Comparison of ENCODE assay signal across 12 cellular contexts in genomic region chr21:41706678-41707077, GRCh38.
A peak's percentile ranks its signal among the peaks of the same experiment; 100 is the strongest.
DNase-seq lines count a peak whose midpoint lies in the region; ATAC-seq and TF ChIP-seq lines count a peak whose summit lies in the region.
"Had no signal": no experiment of that assay in that cellular context is flagged by ENCODE, and none has a peak within 500 bp of the region (broad histone marks: within the 10 kb centered on the region; RNA-seq: fewer than 3 reads in every experiment).

No MANE protein-coding gene starts in this region.

- peak overlapping the region; percentile 48; the same call in 1 of the 2 replicates for H3K27ac ChIP-seq in Panc1 (ENCODE audit: low read length)
- H3K27ac ChIP-seq: BLaER1, neutrophil had no signal

- POLR2A ChIA-PET in Panc1 (lab: Charles Lee), result no interaction called here

- H3K4me3 ChIP-seq in Panc1 (ENCODE audit: low read depth in 2 of 2, low read length in 2 of 2) (no peak overlapping the region), fibroblast of mammary gland (ENCODE audit: control insufficient read depth, low read depth, low read length) (no peak overlapping the region)
- H3K4me3 ChIP-seq: BLaER1 had no signal

- BruUV-seq in Panc1 (replicated peaks; lab: Mats Ljungman, UMichigan), result no TSS peak

- CTCF ChIA-PET in Panc1 (lab: Charles Lee), result no interaction called here

- ATAC-seq in Panc1 (no peak), GM18868 (IDR thresholded peaks at IDR 0.05; ENCODE audit: unreplicated experiment) (no peak)
- ATAC-seq: T-cell had no signal

- in situ Hi-C loops in Panc1 (cut with HindIII; ENCODE audit: low pct_unique_long_range_greater_than_20kb, low sequenced_read_pairs), result no loop called here

- TF ChIP-seq CTCF in Panc1 (IDR thresholded peaks at IDR 0.05), result no peak
- no peak for TF ChIP-seq CTCF in fibroblast of mammary gland (conservative IDR thresholded peaks at IDR 0.05; ENCODE audit: control insufficient read depth, insufficient read depth, low read depth, low read length)

- intact Hi-C loops in Panc1 (cut with micrococcal nuclease; ENCODE audit: unreplicated experiment), result no loop called here

- DNase-seq in activated T-cell treated with anti-CD3 and anti-CD28 coated beads for 48 hours (ENCODE audit: low read depth) (peak; percentile 6), Panc1 (ENCODE audit: low read depth, low spot score) (no peak), fibroblast of mammary gland (ENCODE audit: low read depth) (peak; percentile 19), AG08395 (ENCODE audit: low spot score) (no peak), NCI-H446 treated with DMSO at 0.1 percent for 48 hours (lab: John Stamatoyannopoulos, UW) (no peak)
- DNase-seq in activated T-cell treated with anti-CD3 and anti-CD28 coated beads, Interleukin-2, amount 50 U/mL, for 1 hour, result no peak
- DNase-seq in stimulated activated CD8-positive, alpha-beta memory T cell treated with anti-CD3 and anti-CD28 coated beads, Interleukin-7, amount 100 ng/mL, for 48 hours (ENCODE audit: extremely low read depth in 1 of 2, low read depth in 1 of 2), result peak; percentile 1 to 10
- DNase-seq: activated T-cell treated with anti-CD3 and anti-CD28 coated beads, Interleukin-2, amount 50 U/mL, for 4 hours; T-cell had no signal

- H3K27me3 ChIP-seq in Panc1 (ENCODE audit: control insufficient read depth, insufficient read depth, low read length), result no peaks in the 10 kb centered on the region
- H3K27me3 ChIP-seq: BLaER1 had no signal

- H3K9me3 ChIP-seq in Panc1 (ENCODE audit: control insufficient read depth, insufficient read depth, low read depth, low read length), result no peaks in the 10 kb centered on the region
- H3K9me3 ChIP-seq: BLaER1, neutrophil had no signal

- H3K4me1 ChIP-seq in Panc1 (ENCODE audit: control insufficient read depth, insufficient read depth, low read length), result peaks cover 10% of the 10 kb centered on the region
- H3K4me1 ChIP-seq: BLaER1 had no signal

- H3K36me3 ChIP-seq in Panc1 (ENCODE audit: control insufficient read depth, insufficient read depth, low read length), result no peaks in the 10 kb centered on the region
- H3K36me3 ChIP-seq: BLaER1, neutrophil had no signal

Comparison
In these comparisons a context has a peak if more than half of its experiments do, and no peak if none do; other contexts are left out.
1. DNase-seq: peak in activated T-cell treated with anti-CD3 and anti-CD28 coated beads for 48 hours (single experiment), fibroblast of mammary gland (single experiment) and stimulated activated CD8-positive, alpha-beta memory T cell treated with anti-CD3 and anti-CD28 coated beads, Interleukin-7, amount 100 ng/mL, for 48 hours (2 of 2); none in activated T-cell treated with anti-CD3 and anti-CD28 coated beads, Interleukin-2, amount 50 U/mL, for 1 hour (single experiment), Panc1 (single experiment), AG08395 (single experiment) and NCI-H446 treated with DMSO at 0.1 percent for 48 hours (single experiment).